Comparison of ENCODE assay signal across 8 cellular contexts in the genomic region with DNA sequence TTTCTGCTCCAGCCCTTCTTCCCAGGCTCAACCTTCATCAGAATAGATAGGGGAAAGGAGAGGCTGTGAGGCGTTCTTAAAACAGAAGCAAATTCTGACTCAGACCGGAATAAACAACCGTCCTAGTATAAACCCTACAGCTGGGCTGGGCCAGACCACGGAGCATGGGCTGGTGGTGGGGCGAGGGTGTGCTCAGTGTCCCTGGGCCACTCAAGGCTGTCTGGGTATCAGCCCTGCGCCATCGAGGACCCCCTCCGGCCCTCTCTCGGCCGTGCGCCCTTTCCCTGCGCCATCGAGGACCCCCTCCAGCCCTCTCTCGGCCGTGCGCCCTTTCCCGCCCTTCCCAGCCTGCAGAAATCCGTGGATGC. TPM values are rescaled to one million over a fixed set of nuclear protein-coding genes. Genes with fewer than 3 reads are reported as not detected.
DNase-seq lines count a peak whose midpoint lies in the region; ATAC-seq, FAIRE-seq and TF ChIP-seq lines count a peak whose summit lies in the region.

No MANE protein-coding gene starts in this region.

- dilution Hi-C loops in endothelial cell of umbilical vein (cut with MboI; ENCODE audit: extremely low pct_ligation_motif_present, low sequenced_read_pairs): no loop called here

- BruUV-seq in endothelial cell of umbilical vein (replicated peaks; lab: Mats Ljungman, UMichigan): no TSS peak

- no peak overlapping the region for H2AFZ ChIP-seq in endothelial cell of umbilical vein (ENCODE audit: low read depth, low read length)
- no peak overlapping the region for H2AFZ ChIP-seq in neural cell (ENCODE audit: low read depth, low read length)

- H3K79me2 ChIP-seq in endothelial cell of umbilical vein (ENCODE audit: control insufficient read depth, insufficient read depth, low read length): peaks cover 39% of the 10 kb centered on the region
- H3K79me2 ChIP-seq in neural cell (replicated peaks; ENCODE audit: insufficient read depth, low read length): no peaks in the 10 kb centered on the region

- CTCF ChIA-PET in endothelial cell of umbilical vein (lab: Charles Lee): interaction anchor here (1.2 to 8.5 kb wide), 12 partner anchors 9 to 48 kb away, joined by 3 to 148 read pairs (median 14); a partner anchor contains a TSS

- no peaks in the 10 kb centered on the region for H4K20me1 ChIP-seq in endothelial cell of umbilical vein (replicated peaks; ENCODE audit: control insufficient read depth, extremely low read depth, insufficient read depth, low read length)
- H4K20me1 ChIP-seq in neural cell (ENCODE audit: insufficient read depth): no peaks in the 10 kb centered on the region

- peak overlapping the region; percentile 25 for H3K27ac ChIP-seq in endothelial cell of umbilical vein (ENCODE audit: insufficient read depth, low read depth, low read length)
- H3K27ac ChIP-seq in neural cell (ENCODE audit: low read length): no peak overlapping the region

- no peak for TF ChIP-seq POLR2A in endothelial cell of umbilical vein (IDR thresholded peaks at IDR 0.05; ENCODE audit: low read depth, low read length)

- TF ChIP-seq CTCF in endothelial cell of umbilical vein (IDR thresholded peaks at IDR 0.05; ENCODE audit: extremely low read depth in 1 of 2, insufficient read depth in 1 of 2, low read depth in 1 of 2, low read length in 2 of 2) (no peak), neural cell (IDR thresholded peaks at IDR 0.05; ENCODE audit: poor library complexity, severe bottlenecking) (no peak)

- no peak for TF ChIP-seq RAD21 in neural cell (conservative IDR thresholded peaks at IDR 0.05)

- H3K9ac ChIP-seq in endothelial cell of umbilical vein (replicated peaks; ENCODE audit: extremely low read depth, insufficient read depth, low read length) (no peak overlapping the region), neural cell (ENCODE audit: low read length) (no peak overlapping the region)

- ATAC-seq in GM18861 (IDR thresholded peaks at IDR 0.05; ENCODE audit: unreplicated experiment): peak; percentile 53
- ATAC-seq in HG02973 (IDR thresholded peaks at IDR 0.05; ENCODE audit: unreplicated experiment): no peak

- no peak for TF ChIP-seq EP300 in neural cell (conservative IDR thresholded peaks at IDR 0.05; ENCODE audit: poor library complexity, severe bottlenecking)

- intact Hi-C loops in endothelial cell of umbilical vein (cut with micrococcal nuclease): loop anchor here (2.0 kb wide), 1 partner anchor 18 kb away; no protein-coding TSS in a partner anchor

- POLR2A ChIA-PET in endothelial cell of umbilical vein (lab: Charles Lee): no interaction called here

- H3K4me2 ChIP-seq in endothelial cell of umbilical vein (ENCODE audit: insufficient read depth, low read length) (no peak overlapping the region), neural cell (ENCODE audit: low read length) (no peak overlapping the region)

- no peak for FAIRE-seq in endothelial cell of umbilical vein (lab: Jason Lieb, UNC)

- DNase-seq in MV-4-11 (lab: John Stamatoyannopoulos, UW) (peak; percentile 49), endothelial cell of umbilical vein (ENCODE audit: low read depth, low spot score) (peak; percentile 52), NCI-H524 treated with DMSO at 0.1 percent for 48 hours (lab: John Stamatoyannopoulos, UW) (no peak), DMS114 treated with DMSO at 0.1 percent for 48 hours (lab: John Stamatoyannopoulos, UW; ENCODE audit: unreplicated experiment) (no peak)
- DNase-seq in stimulated activated CD4-positive, alpha-beta T cell treated with anti-CD3 and anti-CD28 coated beads, Interleukin-4, amount 100 ng/mL, for 24 hours: no peak

- H3K9me1 ChIP-seq in endothelial cell of umbilical vein (replicated peaks; ENCODE audit: control insufficient read depth, extremely low read depth, insufficient read depth, low read length): no peaks in the 10 kb centered on the region

- H3K4me3 ChIP-seq in endothelial cell of umbilical vein (replicated peaks in 1 of 3; ENCODE audit: insufficient read depth in 1 of 3, low read depth in 1 of 3, low read length in 3 of 3): no peak overlapping the region
- H3K4me3 ChIP-seq in neural cell (ENCODE audit: low read length): peak overlapping the region; percentile 59

- peaks cover 31% of the 10 kb centered on the region for H3K4me1 ChIP-seq in endothelial cell of umbilical vein (ENCODE audit: control insufficient read depth, extremely low read depth, insufficient read depth, low read length)

- H3K36me3 ChIP-seq in endothelial cell of umbilical vein (ENCODE audit: control insufficient read depth in 2 of 2, extremely low read depth in 1 of 2, insufficient read depth in 2 of 2, low read length in 2 of 2): peaks cover 28 to 44% of the 10 kb centered on the region in 2 experiments
- H3K36me3 ChIP-seq in neural cell (ENCODE audit: insufficient read depth, low read length): no peaks in the 10 kb centered on the region

- H3F3A ChIP-seq in neural cell (ENCODE audit: insufficient read depth, low read length, poor library complexity, severe bottlenecking): no peaks in the 10 kb centered on the region

- H3K27me3 ChIP-seq in endothelial cell of umbilical vein (ENCODE audit: control insufficient read depth in 2 of 2, insufficient read depth in 2 of 2, low read length in 2 of 2): no peaks in the 10 kb centered on the region
- H3K27me3 ChIP-seq in neural cell (ENCODE audit: insufficient read depth, low read depth, low read length): peaks cover 7% of the 10 kb centered on the region

- H3K9me3 ChIP-seq in endothelial cell of umbilical vein (replicated peaks; ENCODE audit: control insufficient read depth, insufficient read depth, low read length) (no peaks in the 10 kb centered on the region), neural cell (ENCODE audit: low read length) (no peaks in the 10 kb centered on the region)

- H3K9me2 ChIP-seq in neural cell (ENCODE audit: insufficient read depth, low read length): no peaks in the 10 kb centered on the region

TF ChIP-seq in endothelial cell of umbilical vein, 7 proteins besides CTCF, POLR2A, EP300 and RAD21:
- TF ChIP-seq JUN (IDR thresholded peaks at IDR 0.05; ENCODE audit: borderline replicate concordance, insufficient read depth, insufficient read length, low read depth) (no peak), EZH2 (IDR thresholded peaks at IDR 0.05; ENCODE audit: borderline replicate concordance, low read depth, low read length, severe bottlenecking) (no peak), POLR2AphosphoS5 (IDR thresholded peaks at IDR 0.05; ENCODE audit: insufficient read depth, low read depth, low read length) (peak; percentile 24), FOS (IDR thresholded peaks at IDR 0.05; ENCODE audit: borderline replicate concordance, insufficient read depth, low read length) (peak; percentile 41)
- TF ChIP-seq, protein P1, sequence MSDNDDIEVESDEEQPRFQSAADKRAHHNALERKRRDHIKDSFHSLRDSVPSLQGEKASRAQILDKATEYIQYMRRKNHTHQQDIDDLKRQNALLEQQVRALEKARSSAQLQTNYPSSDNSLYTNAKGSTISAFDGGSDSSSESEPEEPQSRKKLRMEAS (IDR thresholded peaks at IDR 0.05; ENCODE audit: insufficient read depth, insufficient read length): no peak

TF ChIP-seq in neural cell, 6 proteins besides CTCF, POLR2A, EP300 and RAD21:
- TF ChIP-seq, protein P2, sequence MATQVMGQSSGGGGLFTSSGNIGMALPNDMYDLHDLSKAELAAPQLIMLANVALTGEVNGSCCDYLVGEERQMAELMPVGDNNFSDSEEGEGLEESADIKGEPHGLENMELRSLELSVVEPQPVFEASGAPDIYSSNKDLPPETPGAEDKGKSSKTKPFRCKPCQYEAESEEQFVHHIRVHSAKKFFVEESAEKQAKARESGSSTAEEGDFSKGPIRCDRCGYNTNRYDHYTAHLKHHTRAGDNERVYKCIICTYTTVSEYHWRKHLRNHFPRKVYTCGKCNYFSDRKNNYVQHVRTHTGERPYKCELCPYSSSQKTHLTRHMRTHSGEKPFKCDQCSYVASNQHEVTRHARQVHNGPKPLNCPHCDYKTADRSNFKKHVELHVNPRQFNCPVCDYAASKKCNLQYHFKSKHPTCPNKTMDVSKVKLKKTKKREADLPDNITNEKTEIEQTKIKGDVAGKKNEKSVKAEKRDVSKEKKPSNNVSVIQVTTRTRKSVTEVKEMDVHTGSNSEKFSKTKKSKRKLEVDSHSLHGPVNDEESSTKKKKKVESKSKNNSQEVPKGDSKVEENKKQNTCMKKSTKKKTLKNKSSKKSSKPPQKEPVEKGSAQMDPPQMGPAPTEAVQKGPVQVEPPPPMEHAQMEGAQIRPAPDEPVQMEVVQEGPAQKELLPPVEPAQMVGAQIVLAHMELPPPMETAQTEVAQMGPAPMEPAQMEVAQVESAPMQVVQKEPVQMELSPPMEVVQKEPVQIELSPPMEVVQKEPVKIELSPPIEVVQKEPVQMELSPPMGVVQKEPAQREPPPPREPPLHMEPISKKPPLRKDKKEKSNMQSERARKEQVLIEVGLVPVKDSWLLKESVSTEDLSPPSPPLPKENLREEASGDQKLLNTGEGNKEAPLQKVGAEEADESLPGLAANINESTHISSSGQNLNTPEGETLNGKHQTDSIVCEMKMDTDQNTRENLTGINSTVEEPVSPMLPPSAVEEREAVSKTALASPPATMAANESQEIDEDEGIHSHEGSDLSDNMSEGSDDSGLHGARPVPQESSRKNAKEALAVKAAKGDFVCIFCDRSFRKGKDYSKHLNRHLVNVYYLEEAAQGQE (IDR thresholded peaks at IDR 0.05; ENCODE audit: borderline replicate concordance): no peak
- no peak for TF ChIP-seq TAF1 (IDR thresholded peaks at IDR 0.05; ENCODE audit: low read depth)

RNA-seq across cellular contexts. Expression of a gene that starts 36.0 kb away (rescaled TPM):
- total RNA-seq in endothelial cell of umbilical vein: 316 and 420 TPM in 2 replicates
- polyA plus RNA-seq in endothelial cell of umbilical vein (82.0 and 110 TPM in 2 replicates), neural cell (58.8 and 62.6 TPM in 2 replicates)
- 160 and 168 TPM in 2 replicates for polyA plus RNA-seq in endothelial cell of umbilical vein (2011; cell fraction: cytosol; rRNA removed)
- polyA plus RNA-seq in endothelial cell of umbilical vein (2011; cell fraction: nucleus; rRNA removed): 332 and 370 TPM in 2 replicates
- polyA plus RNA-seq in endothelial cell of umbilical vein (2012): 262 and 405 TPM in 2 replicates
- polyA minus RNA-seq in endothelial cell of umbilical vein (205 and 211 TPM in 2 replicates), neural cell (46.7 and 53.1 TPM in 2 replicates)
- polyA minus RNA-seq in endothelial cell of umbilical vein (2011; cell fraction: cytosol; rRNA and poly(A)+ RNA removed): 44.4 TPM
- 100 and 114 TPM in 2 replicates for polyA minus RNA-seq in endothelial cell of umbilical vein (2011; cell fraction: nucleus; rRNA and poly(A)+ RNA removed)

Comparison
In these comparisons a context has a peak if more than half of its experiments do, and no peak if none do; other contexts are left out.
1. DNase-seq: peak in MV-4-11 (single experiment) and endothelial cell of umbilical vein (single experiment); none in NCI-H524 treated with DMSO at 0.1 percent for 48 hours (single experiment), stimulated activated CD4-positive, alpha-beta T cell treated with anti-CD3 and anti-CD28 coated beads, Interleukin-4, amount 100 ng/mL, for 24 hours (single experiment) and DMS114 treated with DMSO at 0.1 percent for 48 hours (single experiment).